ENCODE assay signal across 1 cellular context in the genomic region with DNA sequence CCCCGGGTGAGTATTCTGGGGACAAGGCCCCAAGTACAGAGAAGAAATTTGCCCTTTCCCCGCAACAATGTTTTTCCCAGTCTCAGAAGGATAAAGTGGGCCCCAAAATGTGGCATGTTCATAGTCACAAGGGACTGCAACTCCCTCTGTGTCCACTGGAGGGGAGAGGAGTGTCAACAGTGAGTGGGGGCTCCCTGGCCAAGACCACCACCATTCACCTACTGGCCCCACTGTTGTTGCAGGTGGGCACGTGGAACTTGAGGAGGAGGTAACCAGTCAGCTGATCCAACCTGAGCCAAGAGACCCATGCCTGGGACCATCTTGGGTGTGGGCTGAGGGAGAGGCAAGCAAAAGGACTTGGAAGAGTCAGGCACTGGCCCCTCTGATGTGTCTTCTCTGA.
A peak's percentile ranks its signal among the peaks of the same experiment; 100 is the strongest.
TF ChIP-seq lines count a peak whose summit lies in the region.

No MANE protein-coding gene starts in this region.

TF ChIP-seq in HepG2, 621 proteins besides CTCF, POLR2A, EP300 and RAD21 (continued from another document):
- TF ChIP-seq MED13 (CRISPR knock-in tag; IDR thresholded peaks at IDR 0.05): 0 out of 2 replicates have a peak, but pooled peaks have one; percentile 14
- no peak for TF ChIP-seq ZNF747 (CRISPR knock-in tag; IDR thresholded peaks at IDR 0.05; ENCODE audit: borderline replicate concordance)
- TF ChIP-seq PHF20 (CRISPR knock-in tag; IDR thresholded peaks at IDR 0.05): no peak
- no peak for TF ChIP-seq ZNF572 (CRISPR knock-in tag; IDR thresholded peaks at IDR 0.05)
- no peak for TF ChIP-seq BHLHE40 (IDR thresholded peaks at IDR 0.05; ENCODE audit: low read length)
- TF ChIP-seq ZNF749 (CRISPR knock-in tag; IDR thresholded peaks at IDR 0.05; ENCODE audit: borderline replicate concordance): no peak
- peak; percentile 48 for TF ChIP-seq STAG1 (CRISPR knock-in tag; IDR thresholded peaks at IDR 0.05)
- no peak for TF ChIP-seq SALL1 (CRISPR knock-in tag; IDR thresholded peaks at IDR 0.05)
- TF ChIP-seq ZNF253 (CRISPR knock-in tag; IDR thresholded peaks at IDR 0.05; ENCODE audit: borderline replicate concordance): no peak
- TF ChIP-seq, protein P1, sequence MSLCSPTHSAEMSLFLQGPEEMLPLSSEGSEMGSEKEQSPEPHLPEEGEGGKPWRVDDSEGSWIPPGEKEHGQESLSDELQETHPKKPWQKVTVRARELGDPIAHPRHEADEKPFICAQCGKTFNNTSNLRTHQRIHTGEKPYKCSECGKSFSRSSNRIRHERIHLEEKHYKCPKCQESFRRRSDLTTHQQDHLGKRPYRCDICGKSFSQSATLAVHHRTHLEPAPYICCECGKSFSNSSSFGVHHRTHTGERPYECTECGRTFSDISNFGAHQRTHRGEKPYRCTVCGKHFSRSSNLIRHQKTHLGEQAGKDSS (CRISPR knock-in tag; IDR thresholded peaks at IDR 0.05; ENCODE audit: borderline replicate concordance, low read depth): peak; percentile 36; the same call in 1 of the 2 replicates
- TF ChIP-seq, protein P2, sequence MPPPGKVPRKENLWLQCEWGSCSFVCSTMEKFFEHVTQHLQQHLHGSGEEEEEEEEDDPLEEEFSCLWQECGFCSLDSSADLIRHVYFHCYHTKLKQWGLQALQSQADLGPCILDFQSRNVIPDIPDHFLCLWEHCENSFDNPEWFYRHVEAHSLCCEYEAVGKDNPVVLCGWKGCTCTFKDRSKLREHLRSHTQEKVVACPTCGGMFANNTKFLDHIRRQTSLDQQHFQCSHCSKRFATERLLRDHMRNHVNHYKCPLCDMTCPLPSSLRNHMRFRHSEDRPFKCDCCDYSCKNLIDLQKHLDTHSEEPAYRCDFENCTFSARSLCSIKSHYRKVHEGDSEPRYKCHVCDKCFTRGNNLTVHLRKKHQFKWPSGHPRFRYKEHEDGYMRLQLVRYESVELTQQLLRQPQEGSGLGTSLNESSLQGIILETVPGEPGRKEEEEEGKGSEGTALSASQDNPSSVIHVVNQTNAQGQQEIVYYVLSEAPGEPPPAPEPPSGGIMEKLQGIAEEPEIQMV (CRISPR knock-in tag; IDR thresholded peaks at IDR 0.05; ENCODE audit: low read depth): no peak
- TF ChIP-seq ZNF331 (CRISPR knock-in tag; IDR thresholded peaks at IDR 0.05): no peak
- TF ChIP-seq ZZZ3 (CRISPR knock-in tag; IDR thresholded peaks at IDR 0.05; ENCODE audit: borderline replicate concordance): no peak
- no peak for TF ChIP-seq SMARCE1 (IDR thresholded peaks at IDR 0.05; ENCODE audit: borderline replicate concordance)
- TF ChIP-seq, protein P3, sequence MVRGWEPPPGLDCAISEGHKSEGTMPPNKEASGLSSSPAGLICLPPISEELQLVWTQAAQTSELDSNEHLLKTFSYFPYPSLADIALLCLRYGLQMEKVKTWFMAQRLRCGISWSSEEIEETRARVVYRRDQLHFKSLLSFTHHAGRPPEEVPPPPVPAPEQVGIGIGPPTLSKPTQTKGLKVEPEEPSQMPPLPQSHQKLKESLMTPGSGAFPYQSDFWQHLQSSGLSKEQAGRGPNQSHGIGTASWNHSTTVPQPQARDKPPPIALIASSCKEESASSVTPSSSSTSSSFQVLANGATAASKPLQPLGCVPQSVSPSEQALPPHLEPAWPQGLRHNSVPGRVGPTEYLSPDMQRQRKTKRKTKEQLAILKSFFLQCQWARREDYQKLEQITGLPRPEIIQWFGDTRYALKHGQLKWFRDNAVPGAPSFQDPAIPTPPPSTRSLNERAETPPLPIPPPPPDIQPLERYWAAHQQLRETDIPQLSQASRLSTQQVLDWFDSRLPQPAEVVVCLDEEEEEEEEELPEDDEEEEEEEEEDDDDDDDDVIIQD (CRISPR knock-in tag; IDR thresholded peaks at IDR 0.05; ENCODE audit: low read depth): no peak
- TF ChIP-seq HDAC6 (IDR thresholded peaks at IDR 0.05; ENCODE audit: low read depth, low read length): no peak
- TF ChIP-seq, protein P4, sequence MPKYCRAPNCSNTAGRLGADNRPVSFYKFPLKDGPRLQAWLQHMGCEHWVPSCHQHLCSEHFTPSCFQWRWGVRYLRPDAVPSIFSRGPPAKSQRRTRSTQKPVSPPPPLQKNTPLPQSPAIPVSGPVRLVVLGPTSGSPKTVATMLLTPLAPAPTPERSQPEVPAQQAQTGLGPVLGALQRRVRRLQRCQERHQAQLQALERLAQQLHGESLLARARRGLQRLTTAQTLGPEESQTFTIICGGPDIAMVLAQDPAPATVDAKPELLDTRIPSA (CRISPR knock-in tag; IDR thresholded peaks at IDR 0.05; ENCODE audit: borderline replicate concordance): no peak
- TF ChIP-seq ZNF549 (CRISPR knock-in tag; IDR thresholded peaks at IDR 0.05): no peak
- TF ChIP-seq ZNF782 (CRISPR knock-in tag; IDR thresholded peaks at IDR 0.05; ENCODE audit: borderline replicate concordance): no peak
- TF ChIP-seq ZNF20 (CRISPR knock-in tag; IDR thresholded peaks at IDR 0.05): no peak
- no peak for TF ChIP-seq HNRNPLL (IDR thresholded peaks at IDR 0.05; ENCODE audit: low read depth, low read length, poor library complexity, severe bottlenecking)
- no peak for TF ChIP-seq KMT2B (CRISPR knock-in tag; IDR thresholded peaks at IDR 0.05)
- TF ChIP-seq CAMTA2 (CRISPR knock-in tag; IDR thresholded peaks at IDR 0.05; ENCODE audit: borderline replicate concordance): no peak
- no peak for TF ChIP-seq ZNF883 (CRISPR knock-in tag; IDR thresholded peaks at IDR 0.05; ENCODE audit: not compliant biosample characterization)
